In the genomic region with DNA sequence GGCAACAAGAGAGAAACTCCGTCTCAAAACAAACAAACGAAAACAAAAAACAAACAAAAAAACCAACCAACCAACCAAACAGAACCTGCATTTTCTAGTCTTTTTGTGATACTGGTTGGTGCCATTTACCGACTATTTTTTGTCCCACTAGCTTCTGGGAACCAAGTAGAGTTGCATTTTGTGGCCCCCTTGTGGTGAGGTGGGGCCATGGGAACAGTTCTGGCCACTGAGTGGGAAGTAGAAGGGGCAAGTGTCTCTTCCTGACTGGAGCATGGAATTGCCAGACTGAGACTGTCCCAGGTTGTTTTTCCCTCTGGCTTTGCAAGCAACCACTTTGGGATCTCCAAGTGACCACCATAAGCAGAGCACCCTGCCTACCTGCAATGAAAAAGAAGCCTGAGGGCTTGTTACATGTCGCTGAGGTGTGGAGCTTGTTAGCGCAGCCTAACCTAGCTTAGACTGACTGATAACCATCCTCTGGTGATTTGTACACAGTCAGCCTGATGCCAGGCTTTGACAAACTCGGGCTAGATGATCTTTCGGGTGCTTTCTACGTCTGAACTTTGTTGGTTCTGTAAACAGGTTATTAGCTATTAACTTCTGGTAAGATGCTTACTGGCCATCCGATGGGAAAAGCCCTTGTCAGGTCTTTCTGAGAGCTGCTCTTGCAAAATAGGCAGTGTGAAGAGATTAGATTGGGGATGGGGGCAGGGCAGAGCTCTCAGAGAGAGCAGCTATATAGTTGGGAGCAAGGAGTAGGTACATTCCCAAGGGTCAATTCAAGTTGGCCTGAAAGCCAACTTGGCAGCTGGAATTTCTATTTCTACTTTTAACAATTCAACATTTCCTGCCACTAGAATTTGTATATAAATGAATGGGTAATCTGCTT, we compare ENCODE assay signal across 8 cellular contexts.
A peak's percentile ranks its signal among the peaks of the same experiment; 100 is the strongest.
DNase-seq lines count a peak whose midpoint lies in the region; ATAC-seq and TF ChIP-seq lines count a peak whose summit lies in the region.

No MANE protein-coding gene starts in this region.

- no peaks in the 10 kb centered on the region for H3K27me3 Mint-ChIP-seq in activated CD4-positive, alpha-beta memory T cell treated with anti-CD3 and anti-CD28 coated beads for 36 hours
- H3K27me3 Mint-ChIP-seq in activated CD4-positive, alpha-beta memory T cell treated with anti-CD3 and anti-CD28 coated beads, Interleukin-2, amount 10 ng/mL, durations not matched to agents 7 days and 5 days = peaks cover 30% of the 10 kb centered on the region
- peaks cover 11 to 29% of the 10 kb centered on the region in 2 donors for H3K27me3 Mint-ChIP-seq in natural killer cell (ENCODE audit: low read depth in 2 of 2)
- H3K27me3 Mint-ChIP-seq in immature natural killer cell (ENCODE audit: low read depth in 3 of 3) = peaks cover 0 to 15% (median 4%) of the 10 kb centered on the region in 3 donors

- H3K4me3 Mint-ChIP-seq in activated CD4-positive, alpha-beta memory T cell treated with anti-CD3 and anti-CD28 coated beads for 36 hours = no peak overlapping the region
- H3K4me3 Mint-ChIP-seq in activated CD4-positive, alpha-beta memory T cell treated with anti-CD3 and anti-CD28 coated beads, Interleukin-2, amount 10 ng/mL, durations not matched to agents 7 days and 5 days = no peak overlapping the region
- H3K4me3 Mint-ChIP-seq in natural killer cell (no peak overlapping the region), immature natural killer cell (no peak overlapping the region)
- no peak overlapping the region for H3K4me3 Mint-ChIP-seq in stimulated activated effector memory CD8-positive, alpha-beta T cell treated with anti-CD3 and anti-CD28 coated beads, Interleukin-12 subunit alpha, Interleukin-12 subunit beta, amount 100 ng/mL, for 72 hours

- no peak overlapping the region for H3K27ac Mint-ChIP-seq in activated CD4-positive, alpha-beta memory T cell treated with anti-CD3 and anti-CD28 coated beads for 36 hours
- H3K27ac Mint-ChIP-seq in activated CD4-positive, alpha-beta memory T cell treated with anti-CD3 and anti-CD28 coated beads, Interleukin-2, amount 10 ng/mL, durations not matched to agents 7 days and 5 days = no peak overlapping the region
- no peak overlapping the region for H3K27ac Mint-ChIP-seq in natural killer cell
- H3K27ac Mint-ChIP-seq in stimulated activated effector memory CD8-positive, alpha-beta T cell treated with anti-CD3 and anti-CD28 coated beads, Interleukin-12 subunit alpha, Interleukin-12 subunit beta, amount 100 ng/mL, for 72 hours = no peak overlapping the region
- no peak overlapping the region for H3K27ac Mint-ChIP-seq in immature natural killer cell

- peak; percentile 17 for TF ChIP-seq CTCF in natural killer cell (IDR thresholded peaks at IDR 0.05)

- DNase-seq in activated CD4-positive, alpha-beta memory T cell treated with anti-CD3 and anti-CD28 coated beads for 36 hours = peak; percentile 19
- DNase-seq in activated CD4-positive, alpha-beta memory T cell treated with anti-CD3 and anti-CD28 coated beads, Interleukin-2, amount 10 ng/mL, durations not matched to agents 7 days and 5 days = no peak
- DNase-seq in NCI-H460 (ENCODE audit: extremely low read depth, low read depth) = peak; percentile 22
- peak; percentile 42 to 73 for DNase-seq in T47D (ENCODE audit: low read depth in 1 of 2, low spot score in 1 of 2)
- DNase-seq in natural killer cell = no peak
- no peak for DNase-seq in stimulated activated effector memory CD8-positive, alpha-beta T cell treated with anti-CD3 and anti-CD28 coated beads, Interleukin-12 subunit alpha, Interleukin-12 subunit beta, amount 100 ng/mL, for 72 hours (ENCODE audit: low spot score in 2 of 2)
- DNase-seq in immature natural killer cell = no peak

- CTCF ChIA-PET in activated CD4-positive, alpha-beta memory T cell treated with anti-CD3 and anti-CD28 coated beads for 36 hours (lab: Charles Lee) = interaction anchor here (0.6 to 3.0 kb wide), 9 partner anchors 9 to 343 kb away, joined by 3 to 39 read pairs (median 4); no protein-coding TSS in a partner anchor
- CTCF ChIA-PET in activated CD4-positive, alpha-beta memory T cell treated with anti-CD3 and anti-CD28 coated beads, Interleukin-2, amount 10 ng/mL, durations not matched to agents 7 days and 5 days (lab: Charles Lee) = interaction anchor here (0.5 to 2.6 kb wide), 12 partner anchors 10 to 339 kb away, joined by 3 to 20 read pairs (median 3); no protein-coding TSS in a partner anchor

- no peaks in the 10 kb centered on the region for H3K9me3 Mint-ChIP-seq in activated CD4-positive, alpha-beta memory T cell treated with anti-CD3 and anti-CD28 coated beads for 36 hours
- H3K9me3 Mint-ChIP-seq in activated CD4-positive, alpha-beta memory T cell treated with anti-CD3 and anti-CD28 coated beads, Interleukin-2, amount 10 ng/mL, durations not matched to agents 7 days and 5 days = no peaks in the 10 kb centered on the region
- H3K9me3 Mint-ChIP-seq in natural killer cell = no peaks in the 10 kb centered on the region
- no peaks in the 10 kb centered on the region for H3K9me3 Mint-ChIP-seq in stimulated activated effector memory CD8-positive, alpha-beta T cell treated with anti-CD3 and anti-CD28 coated beads, Interleukin-12 subunit alpha, Interleukin-12 subunit beta, amount 100 ng/mL, for 72 hours
- H3K9me3 Mint-ChIP-seq in immature natural killer cell = no peaks in the 10 kb centered on the region

- in situ Hi-C loops in T47D (cut with HindIII; ENCODE audit: low pct_unique_long_range_greater_than_20kb, low sequenced_read_pairs) = no loop called here

- H3K36me3 Mint-ChIP-seq in activated CD4-positive, alpha-beta memory T cell treated with anti-CD3 and anti-CD28 coated beads for 36 hours = no peaks in the 10 kb centered on the region
- H3K36me3 Mint-ChIP-seq in activated CD4-positive, alpha-beta memory T cell treated with anti-CD3 and anti-CD28 coated beads, Interleukin-2, amount 10 ng/mL, durations not matched to agents 7 days and 5 days (ENCODE audit: low read depth) = no peaks in the 10 kb centered on the region
- no peaks in the 10 kb centered on the region for H3K36me3 Mint-ChIP-seq in natural killer cell
- H3K36me3 Mint-ChIP-seq in stimulated activated effector memory CD8-positive, alpha-beta T cell treated with anti-CD3 and anti-CD28 coated beads, Interleukin-12 subunit alpha, Interleukin-12 subunit beta, amount 100 ng/mL, for 72 hours = no peaks in the 10 kb centered on the region
- H3K36me3 Mint-ChIP-seq in immature natural killer cell = no peaks in the 10 kb centered on the region

- ATAC-seq in GM21723 (IDR thresholded peaks at IDR 0.05; ENCODE audit: unreplicated experiment) = peak; percentile 79
- no peak for ATAC-seq in natural killer cell
- ATAC-seq in stimulated activated effector memory CD8-positive, alpha-beta T cell treated with anti-CD3 and anti-CD28 coated beads, Interleukin-12 subunit alpha, Interleukin-12 subunit beta, amount 100 ng/mL, for 72 hours = no peak

- intact Hi-C loops in activated CD4-positive, alpha-beta memory T cell treated with anti-CD3 and anti-CD28 coated beads for 36 hours (cut with micrococcal nuclease) = loop anchor here (1.0 kb wide), 1 partner anchor 231 kb away; no protein-coding TSS in a partner anchor
- intact Hi-C loops in natural killer cell (cut with micrococcal nuclease) = no loop called here

- no peaks in the 10 kb centered on the region for H3K4me1 Mint-ChIP-seq in activated CD4-positive, alpha-beta memory T cell treated with anti-CD3 and anti-CD28 coated beads for 36 hours (ENCODE audit: low read depth)
- no peaks in the 10 kb centered on the region for H3K4me1 Mint-ChIP-seq in activated CD4-positive, alpha-beta memory T cell treated with anti-CD3 and anti-CD28 coated beads, Interleukin-2, amount 10 ng/mL, durations not matched to agents 7 days and 5 days
- H3K4me1 Mint-ChIP-seq in natural killer cell = no peaks in the 10 kb centered on the region
- no peaks in the 10 kb centered on the region for H3K4me1 Mint-ChIP-seq in stimulated activated effector memory CD8-positive, alpha-beta T cell treated with anti-CD3 and anti-CD28 coated beads, Interleukin-12 subunit alpha, Interleukin-12 subunit beta, amount 100 ng/mL, for 72 hours
- no peaks in the 10 kb centered on the region for H3K4me1 Mint-ChIP-seq in immature natural killer cell

- POLR2A ChIA-PET in activated CD4-positive, alpha-beta memory T cell treated with anti-CD3 and anti-CD28 coated beads for 36 hours (lab: Charles Lee) = interaction anchor here (0.7 kb wide), 1 partner anchor 339 kb away, joined by 3 read pairs; no protein-coding TSS in a partner anchor
- POLR2A ChIA-PET in activated CD4-positive, alpha-beta memory T cell treated with anti-CD3 and anti-CD28 coated beads, Interleukin-2, amount 10 ng/mL, durations not matched to agents 7 days and 5 days (lab: Charles Lee) = no interaction called here

Comparison
In these comparisons a context has a peak if more than half of its experiments do, and no peak if none do; other contexts are left out.
1. DNase-seq: peak in activated CD4-positive, alpha-beta memory T cell treated with anti-CD3 and anti-CD28 coated beads for 36 hours (single experiment), NCI-H460 (single experiment) and T47D (2 of 2); none in activated CD4-positive, alpha-beta memory T cell treated with anti-CD3 and anti-CD28 coated beads, Interleukin-2, amount 10 ng/mL, durations not matched to agents 7 days and 5 days (single experiment), natural killer cell (single experiment), stimulated activated effector memory CD8-positive, alpha-beta T cell treated with anti-CD3 and anti-CD28 coated beads, Interleukin-12 subunit alpha, Interleukin-12 subunit beta, amount 100 ng/mL, for 72 hours (0 of 2) and immature natural killer cell (0 of 3).